Comparison of ENCODE assay signal across 8 cellular contexts in genomic region chr17:57045868-57046671, GRCh38. TPM values are rescaled to one million over a fixed set of nuclear protein-coding genes. Genes with fewer than 3 reads are reported as not detected.
DNase-seq lines count a peak whose midpoint lies in the region; ATAC-seq, FAIRE-seq and TF ChIP-seq lines count a peak whose summit lies in the region.

No MANE protein-coding gene starts in this region.

- peaks cover 23% of the 10 kb centered on the region for H3K4me1 Mint-ChIP-seq in activated B cell treated with CpG ODN at 0.5 μM for 24 hours

- no peak for FAIRE-seq in pancreas (lab: Jason Lieb, UNC)

- peak overlapping the region; percentile 60 for H3K4me3 ChIP-seq in BLaER1
- peak overlapping the region in 3 of 4 donors; percentile 3 to 42 (median 13) for H3K4me3 ChIP-seq in pancreas

- no peaks in the 10 kb centered on the region for H3K9me3 Mint-ChIP-seq in activated B cell treated with CpG ODN at 0.5 μM for 24 hours

- H4K20me1 ChIP-seq in BLaER1: no peaks in the 10 kb centered on the region

- peak overlapping the region; percentile 84 for H3K4me2 ChIP-seq in BLaER1

- H3K36me3 Mint-ChIP-seq in activated B cell treated with CpG ODN at 0.5 μM for 24 hours (ENCODE audit: low read depth): no peaks in the 10 kb centered on the region

- H3K9ac ChIP-seq in BLaER1: no peak overlapping the region

- 22 to 29% methylated on average over 67 of the region's 67 CpGs for whole genome bisulfite sequencing in pancreas, 2 donors

- H3K27me3 ChIP-seq in BLaER1 (peaks cover 55% of the 10 kb centered on the region), pancreas (no peaks in the 10 kb centered on the region)

- CTCF ChIA-PET in activated B cell treated with CpG ODN at 0.5 μM for 24 hours (lab: Charles Lee): no interaction called here

- H3K27ac Mint-ChIP-seq in activated B cell treated with CpG ODN at 0.5 μM for 24 hours: no peak overlapping the region

- TF ChIP-seq CTCF in activated B cell treated with CpG ODN at 0.5 μM for 24 hours (IDR thresholded peaks at IDR 0.05) (no peak), pancreas (IDR thresholded peaks at IDR 0.05) (no peak)

- ATAC-seq in GM21723 (IDR thresholded peaks at IDR 0.05; ENCODE audit: unreplicated experiment) (peak; percentile 85), activated B cell treated with CpG ODN at 0.5 μM for 24 hours (ENCODE audit: low read depth) (peak; percentile 60), pancreas (peak; percentile 59 to 81 (median 68)), HG02938 (IDR thresholded peaks at IDR 0.05; ENCODE audit: unreplicated experiment) (no peak)

- H3K4me1 ChIP-seq in BLaER1 (peaks cover 16% of the 10 kb centered on the region), pancreas (peaks cover 0 to 4% (median 0%) of the 10 kb centered on the region in 3 donors)

- intact Hi-C loops in activated B cell treated with CpG ODN at 0.5 μM for 24 hours (cut with micrococcal nuclease) (loop anchor here (2.0 kb wide), 1 partner anchor 69 kb away; no protein-coding TSS in a partner anchor), pancreas (cut with DNase I) (no loop called here)

- H3K27me3 Mint-ChIP-seq in activated B cell treated with CpG ODN at 0.5 μM for 24 hours: peaks cover 34% of the 10 kb centered on the region

- H3K36me3 ChIP-seq in BLaER1 (no peaks in the 10 kb centered on the region), pancreas (no peaks in the 10 kb centered on the region)

- POLR2A ChIA-PET in activated B cell treated with CpG ODN at 0.5 μM for 24 hours (lab: Charles Lee): interaction anchor here (0.8 to 3.1 kb wide), 3 partner anchors 14 to 68 kb away, joined by 5 to 12 read pairs (median 5); partner anchors contain the start of genes AKAP1 and SCPEP1

- no peak overlapping the region for H3K27ac ChIP-seq in BLaER1
- no peak overlapping the region for H3K27ac ChIP-seq in pancreas

- 0 out of 2 replicates have a peak, but pooled peaks cover 5% of the 10 kb centered on the region for H3K9me3 ChIP-seq in BLaER1
- H3K9me3 ChIP-seq in pancreas: no peaks in the 10 kb centered on the region

- DNase-seq in activated B cell treated with CpG ODN at 0.5 μM for 24 hours: peak; percentile 36
- DNase-seq in dermis blood vessel endothelial cell: peak; percentile 6
- DNase-seq in pancreas: peak in 4 of 6 donors; percentile 20 to 70 (median 47)
- no peak for DNase-seq in NCI-H2227 treated with DMSO at 0.1 percent for 48 hours (lab: John Stamatoyannopoulos, UW)
- no peak for DNase-seq in occipital lobe (lab: John Stamatoyannopoulos, UW)

- H3K4me3 Mint-ChIP-seq in activated B cell treated with CpG ODN at 0.5 μM for 24 hours: peak overlapping the region; percentile 81

RNA-seq across cellular contexts. Expression of gene AKAP1, which starts 39.0 kb away (rescaled TPM):
- 22.5 and 26.2 TPM in 2 replicates for total RNA-seq in activated B cell treated with CpG ODN at 0.5 μM for 24 hours
- total RNA-seq in dermis blood vessel endothelial cell: 16.0 and 24.5 TPM in 2 replicates
- total RNA-seq in pancreas: 10 to 100 TPM; 13.9 to 23.8 (median 18.0) TPM
- polyA plus RNA-seq in pancreas: 10 to 100 TPM in 1 of 2 donors, 1 to 10 TPM in 1; 9.8 to 12.8 TPM
- 30.3 TPM for total RNA-seq in occipital lobe

Comparison
In these comparisons a context has a peak if more than half of its experiments do, and no peak if none do; other contexts are left out.
1. DNase-seq: peak in activated B cell treated with CpG ODN at 0.5 μM for 24 hours (single experiment), dermis blood vessel endothelial cell (single experiment) and pancreas (4 of 6); none in NCI-H2227 treated with DMSO at 0.1 percent for 48 hours (single experiment) and occipital lobe (single experiment).